Comparison of ENCODE assay signal across 22 cellular contexts in the genomic region with DNA sequence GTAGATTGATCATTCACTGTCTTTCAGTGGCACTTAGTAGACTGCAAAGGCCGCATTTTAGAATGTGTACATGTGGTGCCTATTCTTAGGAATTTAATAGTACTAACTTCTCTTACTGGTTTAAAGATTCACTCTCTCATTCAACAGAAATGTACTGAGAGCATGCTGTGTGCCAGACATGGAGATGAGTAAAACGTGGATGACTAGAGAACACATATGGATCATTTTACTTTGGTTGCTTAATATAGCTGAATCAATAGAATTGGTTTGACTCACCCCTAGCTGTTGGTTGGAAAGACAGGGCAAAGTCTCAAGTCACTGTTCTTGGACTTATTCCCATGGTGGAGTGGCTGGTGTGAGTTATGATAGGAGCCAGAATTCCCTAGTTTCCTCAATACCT.
DNase-seq lines count a peak whose midpoint lies in the region; TF ChIP-seq lines count a peak whose summit lies in the region.
"Had no signal": no experiment of that assay in that cellular context is flagged by ENCODE, and none has a peak within 500 bp of the region (broad histone marks: within the 10 kb centered on the region; RNA-seq: fewer than 3 reads in every experiment).

No MANE protein-coding gene starts in this region.

- WGBS in hepatocyte (ENCODE audit: low lambda C conversion rate, missing lambda C conversion rate), result 83% methylated on average over 2 of the region's 2 CpGs
- WGBS in trophoblast cell (ENCODE audit: extremely low coverage, insufficient coverage, insufficient read length), result no CpG with 5 or more reads among the region's 2 CpGs

- H3K9me3 ChIP-seq in osteoblast (ENCODE audit: low read depth, low read length) (no peaks in the 10 kb centered on the region), hepatocyte (ENCODE audit: low read depth) (no peaks in the 10 kb centered on the region), trophoblast cell (ENCODE audit: insufficient read depth, low read depth, low read length) (no peaks in the 10 kb centered on the region)
- H3K9me3 ChIP-seq: body of pancreas, esophagus squamous epithelium, Peyer's patch, suprapubic skin had no signal

- no peak overlapping the region for H4K12ac ChIP-seq in trophoblast cell (ENCODE audit: low read depth, low read length)

- H3K14ac ChIP-seq in trophoblast cell (ENCODE audit: low read length), result no peak overlapping the region

- H3K27ac ChIP-seq in osteoblast (ENCODE audit: low read depth, low read length), result peak overlapping the region; percentile 78
- H3K27ac ChIP-seq in hepatocyte, result no peak overlapping the region
- H3K27ac ChIP-seq in trophoblast cell (ENCODE audit: low read depth, low read length), result no peak overlapping the region
- H3K27ac ChIP-seq: body of pancreas, dorsolateral prefrontal cortex, esophagus squamous epithelium, KMS-11, Peyer's patch, suprapubic skin had no signal

- no peak overlapping the region for H3K18ac ChIP-seq in trophoblast cell (ENCODE audit: low read length)

- no peaks in the 10 kb centered on the region for H3K79me1 ChIP-seq in trophoblast cell (ENCODE audit: low read length)

- no peak overlapping the region for H4K8ac ChIP-seq in trophoblast cell (ENCODE audit: low read depth, low read length)

- H2AFZ ChIP-seq in osteoblast (ENCODE audit: low read length), result peak overlapping the region; percentile 50
- no peak overlapping the region for H2AFZ ChIP-seq in hepatocyte
- H2AFZ ChIP-seq in trophoblast cell (ENCODE audit: insufficient read depth, low read length, poor library complexity), result no peak overlapping the region

- no peaks in the 10 kb centered on the region for H4K20me1 ChIP-seq in osteoblast (ENCODE audit: insufficient read depth, low read length)
- no peaks in the 10 kb centered on the region for H4K20me1 ChIP-seq in hepatocyte (ENCODE audit: insufficient read depth, poor library complexity, severe bottlenecking)

- no peak overlapping the region for H2BK12ac ChIP-seq in trophoblast cell (ENCODE audit: low read length)

- H4K91ac ChIP-seq in trophoblast cell (ENCODE audit: low read depth, low read length), result no peak overlapping the region

- H3K4me3 ChIP-seq in fibroblast of mammary gland (ENCODE audit: control insufficient read depth, low read depth, low read length), result no peak overlapping the region
- H3K4me3 ChIP-seq in osteoblast (ENCODE audit: insufficient read depth, low read length), result no peak overlapping the region
- no peak overlapping the region for H3K4me3 ChIP-seq in hepatocyte
- no peak overlapping the region for H3K4me3 ChIP-seq in trophoblast cell (ENCODE audit: low read depth, low read length)
- H3K4me3 ChIP-seq: body of pancreas, dorsolateral prefrontal cortex, esophagus squamous epithelium, Peyer's patch, suprapubic skin had no signal

- no peak overlapping the region for H3K23ac ChIP-seq in trophoblast cell (ENCODE audit: low read length)

- no peaks in the 10 kb centered on the region for H3K36me3 ChIP-seq in osteoblast (ENCODE audit: insufficient read depth, low read length)
- no peaks in the 10 kb centered on the region for H3K36me3 ChIP-seq in hepatocyte (replicated peaks; ENCODE audit: insufficient read depth, low read depth)
- no peaks in the 10 kb centered on the region for H3K36me3 ChIP-seq in trophoblast cell (ENCODE audit: control insufficient read depth in 1 of 2, insufficient read depth in 2 of 2, low read length in 2 of 2)
- H3K36me3 ChIP-seq: esophagus squamous epithelium, Peyer's patch, suprapubic skin had no signal

- no peak overlapping the region for H2BK120ac ChIP-seq in trophoblast cell (ENCODE audit: insufficient read depth, low read length, poor library complexity)

- no peak overlapping the region for H3K9ac ChIP-seq in trophoblast cell (ENCODE audit: low read length)
- H3K9ac ChIP-seq: KMS-11 had no signal

- DNase-seq in AG20443 (ENCODE audit: low spot score) (peak; percentile 70), RPMI7951 (ENCODE audit: low read depth) (peak; percentile 62), fibroblast of mammary gland (ENCODE audit: low read depth) (peak; percentile 99), osteoblast (ENCODE audit: insufficient read length, low spot score, missing footprints) (peak; percentile 72), DMS 273 (lab: John Stamatoyannopoulos, UW; ENCODE audit: unreplicated experiment) (no peak), hepatocyte (ENCODE audit: low spot score) (no peak), trophoblast cell (no peak), GDM1 (lab: John Stamatoyannopoulos, UW) (no peak)
- DNase-seq: activated CD4-positive, alpha-beta T cell treated with anti-CD3 and anti-CD28 coated beads, Interleukin-2, amount 10 ng/mL, durations not matched to agents 7 days and 5 days; activated CD8-positive, alpha-beta memory T cell treated with anti-CD3 and anti-CD28 coated beads, Interleukin-2, amount 50 U/mL, for 48 hours; activated naive CD4-positive, alpha-beta T cell treated with Interleukin-2 at 50 U/mL for 16 hours; body of pancreas; dorsolateral prefrontal cortex; esophagus squamous epithelium; H7; kidney glomerular epithelial cell; NCI-H1092 treated with DMSO at 0.1 percent for 48 hours; NCI-H748 treated with DMSO at 0.1 percent for 48 hours; Peyer's patch; stimulated activated CD4-positive, alpha-beta T cell treated with anti-CD3 and anti-CD28 coated beads, Interleukin-4, amount 100 ng/mL, for 24 hours had no signal

- no peaks in the 10 kb centered on the region for H3K9me2 ChIP-seq in hepatocyte (replicated peaks; ENCODE audit: insufficient read depth)

- H3K4me2 ChIP-seq in osteoblast (ENCODE audit: insufficient read depth, low read length) (peak overlapping the region; percentile 13), hepatocyte (no peak overlapping the region), trophoblast cell (ENCODE audit: low read length) (no peak overlapping the region)
- H3K4me2 ChIP-seq: KMS-11 had no signal

- no peak overlapping the region for H2BK5ac ChIP-seq in trophoblast cell (ENCODE audit: low read depth, low read length, poor library complexity)

- no peaks in the 10 kb centered on the region for H3K79me2 ChIP-seq in osteoblast (ENCODE audit: insufficient read depth, low read length)
- H3K79me2 ChIP-seq in hepatocyte, result no peaks in the 10 kb centered on the region
- no peaks in the 10 kb centered on the region for H3K79me2 ChIP-seq in trophoblast cell (ENCODE audit: control insufficient read depth, insufficient read depth, low read length, poor library complexity)

- H3K27me3 ChIP-seq in osteoblast (ENCODE audit: insufficient read depth, low read length) (no peaks in the 10 kb centered on the region), hepatocyte (peaks cover 2% of the 10 kb centered on the region), trophoblast cell (ENCODE audit: insufficient read depth, low read length) (no peaks in the 10 kb centered on the region)
- H3K27me3 ChIP-seq: body of pancreas, Peyer's patch had no signal

- H3K4me1 ChIP-seq in osteoblast (ENCODE audit: insufficient read depth, low read length), result peaks cover 28% of the 10 kb centered on the region
- no peaks in the 10 kb centered on the region for H3K4me1 ChIP-seq in hepatocyte (ENCODE audit: insufficient read depth)
- H3K4me1 ChIP-seq in trophoblast cell (ENCODE audit: control insufficient read depth in 1 of 2, insufficient read depth in 2 of 2, low read length in 2 of 2), result no peaks in the 10 kb centered on the region
- H3K4me1 ChIP-seq: esophagus squamous epithelium, Peyer's patch, suprapubic skin had no signal

- no peak overlapping the region for H2AK5ac ChIP-seq in trophoblast cell (ENCODE audit: low read length)

- H3K4ac ChIP-seq in trophoblast cell (ENCODE audit: low read depth, low read length), result no peak overlapping the region

- TF ChIP-seq CTCF in fibroblast of mammary gland (conservative IDR thresholded peaks at IDR 0.05; ENCODE audit: control insufficient read depth, insufficient read depth, low read depth, low read length) (no peak), osteoblast (IDR thresholded peaks at IDR 0.05; ENCODE audit: extremely low read depth, low read depth, low read length) (no peak), hepatocyte (IDR thresholded peaks at IDR 0.05; ENCODE audit: poor library complexity) (no peak)

Comparison
In these comparisons a context has a peak if more than half of its experiments do, and no peak if none do; other contexts are left out.
1. DNase-seq: peak in AG20443 (single experiment), RPMI7951 (single experiment), fibroblast of mammary gland (single experiment) and osteoblast (single experiment); none in DMS 273 (single experiment), hepatocyte (single experiment), trophoblast cell (0 of 2) and GDM1 (single experiment).